17 cellular contexts compared by ENCODE assay signal in genomic region chr13:42064259-42064658, GRCh38. TPM values are rescaled to one million over a fixed set of nuclear protein-coding genes. Genes with fewer than 3 reads are reported as not detected.
DNase-seq lines count a peak whose midpoint lies in the region; ATAC-seq and TF ChIP-seq lines count a peak whose summit lies in the region.
"Had no signal": no experiment of that assay in that cellular context is flagged by ENCODE, and none has a peak within 500 bp of the region (broad histone marks: within the 10 kb centered on the region; RNA-seq: fewer than 3 reads in every experiment).

No MANE protein-coding gene starts in this region.

- peaks cover 8% of the 10 kb centered on the region for H3K36me3 ChIP-seq in skeletal muscle satellite cell (ENCODE audit: insufficient read depth, low read length)
- H3K36me3 ChIP-seq: right atrium auricular region had no signal

- intact Hi-C loops in left cardiac atrium (cut with DNase I) = no loop called here

- no peaks in the 10 kb centered on the region for H3K9me3 ChIP-seq in skeletal muscle satellite cell (replicated peaks; ENCODE audit: low read length)
- H3K9me3 ChIP-seq: gastroesophageal sphincter, right atrium auricular region, SJSA1, testis had no signal

- ATAC-seq in WTC11 = no peak
- ATAC-seq in stimulated activated naive CD8-positive, alpha-beta T cell treated with anti-CD3 and anti-CD28 coated beads, Interleukin-15, amount 100 ng/mL, for 72 hours = no peak
- ATAC-seq in GM21717 (IDR thresholded peaks at IDR 0.05; ENCODE audit: unreplicated experiment) = no peak
- no peak for ATAC-seq in left cardiac atrium
- ATAC-seq: gastroesophageal sphincter had no signal

- H3K27ac Mint-ChIP-seq in WTC11 = peak overlapping the region; percentile 11
- no peak overlapping the region for H3K27ac Mint-ChIP-seq in stimulated activated naive CD8-positive, alpha-beta T cell treated with anti-CD3 and anti-CD28 coated beads, Interleukin-15, amount 100 ng/mL, for 72 hours
- H3K27ac Mint-ChIP-seq: activated naive CD4-positive, alpha-beta T cell treated with anti-CD3 and anti-CD28 coated beads for 36 hours had no signal

- no peak overlapping the region for H3K9ac ChIP-seq in skeletal muscle satellite cell (ENCODE audit: low read depth, low read length)

- DNase-seq in NCI-H1417 (lab: John Stamatoyannopoulos, UW) = peak in 2 of 3 experiments; percentile 2 to 38
- DNase-seq in NCI-H1417 treated with DMSO at 0.1 percent for 48 hours (lab: John Stamatoyannopoulos, UW) = no peak
- DNase-seq in WTC11 (ENCODE audit: low spot score) = no peak
- peak; percentile 59 for DNase-seq in fibroblast of the aortic adventitia (ENCODE audit: low read depth)
- no peak for DNase-seq in stimulated activated naive CD8-positive, alpha-beta T cell treated with anti-CD3 and anti-CD28 coated beads, Interleukin-15, amount 100 ng/mL, for 72 hours
- no peak for DNase-seq in left cardiac atrium
- DNase-seq: 8988T; activated naive CD4-positive, alpha-beta T cell treated with anti-CD3 and anti-CD28 coated beads for 36 hours; COR-L47; cortex of kidney; NCI-H82; testis had no signal

- no peaks in the 10 kb centered on the region for H3K27me3 Mint-ChIP-seq in WTC11 (ENCODE audit: low read depth)
- no peaks in the 10 kb centered on the region for H3K27me3 Mint-ChIP-seq in stimulated activated naive CD8-positive, alpha-beta T cell treated with anti-CD3 and anti-CD28 coated beads, Interleukin-15, amount 100 ng/mL, for 72 hours

- H3K36me3 Mint-ChIP-seq in WTC11 = peaks cover 10% of the 10 kb centered on the region

- H3K4me1 ChIP-seq in skeletal muscle satellite cell (ENCODE audit: control insufficient read depth, insufficient read depth, low read length) = peaks cover 14% of the 10 kb centered on the region
- H3K4me1 ChIP-seq: right atrium auricular region, testis had no signal

- peaks cover 3% of the 10 kb centered on the region; the same call in 1 of the 2 replicates for H3K9me3 Mint-ChIP-seq in WTC11
- no peaks in the 10 kb centered on the region for H3K9me3 Mint-ChIP-seq in stimulated activated naive CD8-positive, alpha-beta T cell treated with anti-CD3 and anti-CD28 coated beads, Interleukin-15, amount 100 ng/mL, for 72 hours
- H3K9me3 Mint-ChIP-seq: activated naive CD4-positive, alpha-beta T cell treated with anti-CD3 and anti-CD28 coated beads for 36 hours had no signal

- H3K4me2 ChIP-seq in skeletal muscle satellite cell (ENCODE audit: low read length) = peak overlapping the region; percentile 17

- CTCF ChIA-PET in WTC11 (lab: Charles Lee) = no interaction called here

- POLR2A ChIA-PET in WTC11 (lab: Charles Lee) = no interaction called here

- H3K27me3 ChIP-seq in skeletal muscle satellite cell (ENCODE audit: control insufficient read depth, insufficient read depth, low read length) = no peaks in the 10 kb centered on the region
- H3K27me3 ChIP-seq: gastroesophageal sphincter, right atrium auricular region, SJSA1, testis had no signal

- H3K4me3 ChIP-seq in fibroblast of the aortic adventitia (ENCODE audit: low read depth, low read length) = no peak overlapping the region
- H3K4me3 ChIP-seq in skeletal muscle satellite cell (ENCODE audit: low read length) = no peak overlapping the region
- H3K4me3 ChIP-seq: gastroesophageal sphincter, right atrium auricular region, SJSA1, testis had no signal

- no peak overlapping the region for H3K4me3 Mint-ChIP-seq in WTC11
- no peak overlapping the region for H3K4me3 Mint-ChIP-seq in stimulated activated naive CD8-positive, alpha-beta T cell treated with anti-CD3 and anti-CD28 coated beads, Interleukin-15, amount 100 ng/mL, for 72 hours
- H3K4me3 Mint-ChIP-seq: activated naive CD4-positive, alpha-beta T cell treated with anti-CD3 and anti-CD28 coated beads for 36 hours had no signal

- H3K4me1 Mint-ChIP-seq in WTC11 = peaks cover 5% of the 10 kb centered on the region; the same call in 1 of the 2 replicates
- no peaks in the 10 kb centered on the region for H3K4me1 Mint-ChIP-seq in stimulated activated naive CD8-positive, alpha-beta T cell treated with anti-CD3 and anti-CD28 coated beads, Interleukin-15, amount 100 ng/mL, for 72 hours

- TF ChIP-seq CTCF in WTC11 (IDR thresholded peaks at IDR 0.05) (no peak), fibroblast of the aortic adventitia (IDR thresholded peaks at IDR 0.05; ENCODE audit: insufficient read depth, low read length) (no peak)

TF ChIP-seq in WTC11, 78 proteins besides CTCF, POLR2A, EP300 and RAD21 (continues in another document):
- TF ChIP-seq, protein P1, sequence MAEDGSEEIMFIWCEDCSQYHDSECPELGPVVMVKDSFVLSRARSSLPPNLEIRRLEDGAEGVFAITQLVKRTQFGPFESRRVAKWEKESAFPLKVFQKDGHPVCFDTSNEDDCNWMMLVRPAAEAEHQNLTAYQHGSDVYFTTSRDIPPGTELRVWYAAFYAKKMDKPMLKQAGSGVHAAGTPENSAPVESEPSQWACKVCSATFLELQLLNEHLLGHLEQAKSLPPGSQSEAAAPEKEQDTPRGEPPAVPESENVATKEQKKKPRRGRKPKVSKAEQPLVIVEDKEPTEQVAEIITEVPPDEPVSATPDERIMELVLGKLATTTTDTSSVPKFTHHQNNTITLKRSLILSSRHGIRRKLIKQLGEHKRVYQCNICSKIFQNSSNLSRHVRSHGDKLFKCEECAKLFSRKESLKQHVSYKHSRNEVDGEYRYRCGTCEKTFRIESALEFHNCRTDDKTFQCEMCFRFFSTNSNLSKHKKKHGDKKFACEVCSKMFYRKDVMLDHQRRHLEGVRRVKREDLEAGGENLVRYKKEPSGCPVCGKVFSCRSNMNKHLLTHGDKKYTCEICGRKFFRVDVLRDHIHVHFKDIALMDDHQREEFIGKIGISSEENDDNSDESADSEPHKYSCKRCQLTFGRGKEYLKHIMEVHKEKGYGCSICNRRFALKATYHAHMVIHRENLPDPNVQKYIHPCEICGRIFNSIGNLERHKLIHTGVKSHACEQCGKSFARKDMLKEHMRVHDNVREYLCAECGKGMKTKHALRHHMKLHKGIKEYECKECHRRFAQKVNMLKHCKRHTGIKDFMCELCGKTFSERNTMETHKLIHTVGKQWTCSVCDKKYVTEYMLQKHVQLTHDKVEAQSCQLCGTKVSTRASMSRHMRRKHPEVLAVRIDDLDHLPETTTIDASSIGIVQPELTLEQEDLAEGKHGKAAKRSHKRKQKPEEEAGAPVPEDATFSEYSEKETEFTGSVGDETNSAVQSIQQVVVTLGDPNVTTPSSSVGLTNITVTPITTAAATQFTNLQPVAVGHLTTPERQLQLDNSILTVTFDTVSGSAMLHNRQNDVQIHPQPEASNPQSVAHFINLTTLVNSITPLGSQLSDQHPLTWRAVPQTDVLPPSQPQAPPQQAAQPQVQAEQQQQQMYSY (CRISPR knock-in tag; IDR thresholded peaks at IDR 0.05) = no peak
- no peak for TF ChIP-seq E2F5 (CRISPR knock-in tag; IDR thresholded peaks at IDR 0.05)
- TF ChIP-seq ATF2 (CRISPR knock-in tag; IDR thresholded peaks at IDR 0.05; ENCODE audit: borderline replicate concordance, low read depth) = no peak
- TF ChIP-seq, protein P2, sequence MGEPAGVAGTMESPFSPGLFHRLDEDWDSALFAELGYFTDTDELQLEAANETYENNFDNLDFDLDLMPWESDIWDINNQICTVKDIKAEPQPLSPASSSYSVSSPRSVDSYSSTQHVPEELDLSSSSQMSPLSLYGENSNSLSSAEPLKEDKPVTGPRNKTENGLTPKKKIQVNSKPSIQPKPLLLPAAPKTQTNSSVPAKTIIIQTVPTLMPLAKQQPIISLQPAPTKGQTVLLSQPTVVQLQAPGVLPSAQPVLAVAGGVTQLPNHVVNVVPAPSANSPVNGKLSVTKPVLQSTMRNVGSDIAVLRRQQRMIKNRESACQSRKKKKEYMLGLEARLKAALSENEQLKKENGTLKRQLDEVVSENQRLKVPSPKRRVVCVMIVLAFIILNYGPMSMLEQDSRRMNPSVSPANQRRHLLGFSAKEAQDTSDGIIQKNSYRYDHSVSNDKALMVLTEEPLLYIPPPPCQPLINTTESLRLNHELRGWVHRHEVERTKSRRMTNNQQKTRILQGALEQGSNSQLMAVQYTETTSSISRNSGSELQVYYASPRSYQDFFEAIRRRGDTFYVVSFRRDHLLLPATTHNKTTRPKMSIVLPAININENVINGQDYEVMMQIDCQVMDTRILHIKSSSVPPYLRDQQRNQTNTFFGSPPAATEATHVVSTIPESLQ (CRISPR knock-in tag; IDR thresholded peaks at IDR 0.05) = no peak
- no peak for TF ChIP-seq ZSCAN18 (CRISPR knock-in tag; IDR thresholded peaks at IDR 0.05)
- TF ChIP-seq TEAD1 (CRISPR knock-in tag; IDR thresholded peaks at IDR 0.05) = no peak

RNA-seq across cellular contexts. Expression of gene DGKH, which starts 15.8 kb away (rescaled TPM):
- total RNA-seq in WTC11 (2021) (7.6 to 8.8 TPM (median 8.8 TPM) in 3 replicates), fibroblast of the aortic adventitia (ENCODE audit: low replicate concordance) (17.1 and 26.3 TPM in 2 replicates), left cardiac atrium (1 to 10 TPM; 4.0 to 8.8 TPM)
- total RNA-seq in skeletal muscle satellite cell (2012; rRNA removed) = 6.3 and 7.1 TPM in 2 replicates

Comparison
In these comparisons a context has a peak if more than half of its experiments do, and no peak if none do; other contexts are left out.
1. DNase-seq: peak in NCI-H1417 (2 of 3) and fibroblast of the aortic adventitia (single experiment); none in NCI-H1417 treated with DMSO at 0.1 percent for 48 hours (single experiment), WTC11 (single experiment), stimulated activated naive CD8-positive, alpha-beta T cell treated with anti-CD3 and anti-CD28 coated beads, Interleukin-15, amount 100 ng/mL, for 72 hours (0 of 2) and left cardiac atrium (single experiment).